In the genomic region with DNA sequence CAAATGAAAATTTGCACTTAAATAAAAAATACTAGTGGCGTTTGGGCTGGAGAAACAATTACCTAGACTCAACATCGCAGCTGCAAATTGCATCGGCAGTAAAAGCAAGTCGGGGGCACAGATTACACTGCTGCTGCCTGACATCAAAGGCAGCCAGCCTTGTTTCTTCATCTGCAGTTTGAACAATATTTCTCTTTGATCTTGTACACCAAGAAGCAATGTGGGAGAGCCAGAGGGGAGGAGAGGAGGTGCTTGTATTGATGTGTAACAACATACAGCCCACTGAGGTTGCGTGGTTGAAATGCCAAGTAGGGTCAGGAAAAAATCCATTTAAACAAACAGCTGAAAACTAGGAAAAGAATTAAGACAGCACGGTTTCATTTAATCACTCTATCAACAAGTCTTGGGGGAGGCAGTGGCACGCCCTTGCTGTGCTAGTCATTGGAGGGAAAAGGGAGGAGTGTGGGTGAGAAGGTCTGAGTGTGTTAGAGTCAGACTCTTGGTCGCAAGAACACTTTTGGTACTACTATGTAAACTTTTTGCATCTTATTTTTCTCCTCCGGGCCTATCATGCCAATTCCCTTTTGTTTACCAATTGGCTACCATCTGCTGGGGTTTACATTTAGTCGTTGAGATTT, we compare ENCODE assay signal across 1 cellular context.
TF ChIP-seq lines count a peak whose summit lies in the region.

No MANE protein-coding gene starts in this region.

TF ChIP-seq in HepG2, 621 proteins besides CTCF, POLR2A, EP300 and RAD21 (continued from another document):
- TF ChIP-seq THAP7 (CRISPR knock-in tag; IDR thresholded peaks at IDR 0.05) (no peak), ZNF572 (CRISPR knock-in tag; IDR thresholded peaks at IDR 0.05) (no peak), KDM4B (CRISPR knock-in tag; IDR thresholded peaks at IDR 0.05) (no peak), GATAD2A (CRISPR knock-in tag; IDR thresholded peaks at IDR 0.05) (peak; percentile 79), CEBPB (IDR thresholded peaks at IDR 0.05; ENCODE audit: borderline replicate concordance, low read depth, low read length) (peak; percentile 73), AGO1 (IDR thresholded peaks at IDR 0.05; ENCODE audit: low read depth, low read length, poor library complexity, severe bottlenecking) (no peak), FLYWCH1 (CRISPR knock-in tag; IDR thresholded peaks at IDR 0.05) (no peak), SYNCRIP (IDR thresholded peaks at IDR 0.05; ENCODE audit: insufficient read depth, low read depth, low read length) (no peak), ZNF143 (CRISPR knock-in tag; IDR thresholded peaks at IDR 0.05) (no peak), CREM (IDR thresholded peaks at IDR 0.05) (peak; percentile 33; the same call in 1 of the 2 replicates), CREM (CRISPR knock-in tag; IDR thresholded peaks at IDR 0.05) (no peak), ZKSCAN8 (CRISPR knock-in tag; IDR thresholded peaks at IDR 0.05; ENCODE audit: borderline replicate concordance) (no peak), ZSCAN20 (CRISPR knock-in tag; IDR thresholded peaks at IDR 0.05; ENCODE audit: borderline replicate concordance) (no peak), ZNF609 (CRISPR knock-in tag; IDR thresholded peaks at IDR 0.05; ENCODE audit: borderline replicate concordance) (peak; percentile 23; the same call in 1 of the 2 replicates), TCF12 (IDR thresholded peaks at IDR 0.05) (no peak), TCF12 (CRISPR knock-in tag; IDR thresholded peaks at IDR 0.05) (no peak), CREB1 (IDR thresholded peaks at IDR 0.05) (no peak), CREB1 (CRISPR knock-in tag; IDR thresholded peaks at IDR 0.05) (peak; percentile 58; the same call in 1 of the 2 replicates), ZMAT3 (CRISPR knock-in tag; conservative IDR thresholded peaks at IDR 0.05) (no peak), HDAC2 (CRISPR knock-in tag; IDR thresholded peaks at IDR 0.05) (peak; percentile 46; the same call in 1 of the 2 replicates), FOXP1 (IDR thresholded peaks at IDR 0.05) (0 out of 2 replicates have a peak, but pooled peaks have one; percentile 22), FOXP1 (CRISPR knock-in tag; IDR thresholded peaks at IDR 0.05) (peak; percentile 76), TARDBP (CRISPR knock-in tag; IDR thresholded peaks at IDR 0.05) (no peak), NR2C2 (CRISPR knock-in tag; IDR thresholded peaks at IDR 0.05; ENCODE audit: borderline replicate concordance) (no peak), NAIF1 (CRISPR knock-in tag; IDR thresholded peaks at IDR 0.05; ENCODE audit: borderline replicate concordance) (no peak), ZNF563 (CRISPR knock-in tag; IDR thresholded peaks at IDR 0.05) (no peak), GPBP1L1 (CRISPR knock-in tag; IDR thresholded peaks at IDR 0.05) (no peak), SOX5 (CRISPR knock-in tag; IDR thresholded peaks at IDR 0.05; ENCODE audit: borderline replicate concordance) (peak; percentile 56; the same call in 1 of the 2 replicates), ZBTB38 (CRISPR knock-in tag; IDR thresholded peaks at IDR 0.05) (no peak), BCL6 (CRISPR knock-in tag; IDR thresholded peaks at IDR 0.05) (peak; percentile 60), ATF6 (CRISPR knock-in tag; conservative IDR thresholded peaks at IDR 0.05) (no peak), MTF1 (CRISPR knock-in tag; IDR thresholded peaks at IDR 0.05) (no peak), ARNTL (CRISPR knock-in tag; IDR thresholded peaks at IDR 0.05) (no peak), FIP1L1 (IDR thresholded peaks at IDR 0.05; ENCODE audit: borderline replicate concordance, insufficient read depth, low read depth, low read length) (no peak), ATRX (CRISPR knock-in tag; IDR thresholded peaks at IDR 0.05; ENCODE audit: borderline replicate concordance) (no peak), ZNF275 (CRISPR knock-in tag; IDR thresholded peaks at IDR 0.05; ENCODE audit: borderline replicate concordance) (no peak), ZNF280D (CRISPR knock-in tag; IDR thresholded peaks at IDR 0.05) (no peak), MED1 (CRISPR knock-in tag; IDR thresholded peaks at IDR 0.05) (no peak), TEAD2 (CRISPR knock-in tag; IDR thresholded peaks at IDR 0.05) (no peak)
- TF ChIP-seq, protein P1, sequence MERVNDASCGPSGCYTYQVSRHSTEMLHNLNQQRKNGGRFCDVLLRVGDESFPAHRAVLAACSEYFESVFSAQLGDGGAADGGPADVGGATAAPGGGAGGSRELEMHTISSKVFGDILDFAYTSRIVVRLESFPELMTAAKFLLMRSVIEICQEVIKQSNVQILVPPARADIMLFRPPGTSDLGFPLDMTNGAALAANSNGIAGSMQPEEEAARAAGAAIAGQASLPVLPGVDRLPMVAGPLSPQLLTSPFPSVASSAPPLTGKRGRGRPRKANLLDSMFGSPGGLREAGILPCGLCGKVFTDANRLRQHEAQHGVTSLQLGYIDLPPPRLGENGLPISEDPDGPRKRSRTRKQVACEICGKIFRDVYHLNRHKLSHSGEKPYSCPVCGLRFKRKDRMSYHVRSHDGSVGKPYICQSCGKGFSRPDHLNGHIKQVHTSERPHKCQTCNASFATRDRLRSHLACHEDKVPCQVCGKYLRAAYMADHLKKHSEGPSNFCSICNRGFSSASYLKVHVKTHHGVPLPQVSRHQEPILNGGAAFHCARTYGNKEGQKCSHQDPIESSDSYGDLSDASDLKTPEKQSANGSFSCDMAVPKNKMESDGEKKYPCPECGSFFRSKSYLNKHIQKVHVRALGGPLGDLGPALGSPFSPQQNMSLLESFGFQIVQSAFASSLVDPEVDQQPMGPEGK (CRISPR knock-in tag; IDR thresholded peaks at IDR 0.05) = 0 out of 2 replicates have a peak, but pooled peaks have one; percentile 17
- TF ChIP-seq, protein P2, sequence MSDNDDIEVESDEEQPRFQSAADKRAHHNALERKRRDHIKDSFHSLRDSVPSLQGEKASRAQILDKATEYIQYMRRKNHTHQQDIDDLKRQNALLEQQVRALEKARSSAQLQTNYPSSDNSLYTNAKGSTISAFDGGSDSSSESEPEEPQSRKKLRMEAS (IDR thresholded peaks at IDR 0.05) = 0 out of 2 replicates have a peak, but pooled peaks have one; percentile 32
TF ChIP-seq in HepG2: peak in this region for 50.
